8 cellular contexts compared by ENCODE assay signal in genomic region chr17:43779145-43780125, GRCh38. TPM values are rescaled to one million over a fixed set of nuclear protein-coding genes. Genes with fewer than 3 reads are reported as not detected.
A peak's percentile ranks its signal among the peaks of the same experiment; 100 is the strongest.
DNase-seq lines count a peak whose midpoint lies in the region; ATAC-seq and TF ChIP-seq lines count a peak whose summit lies in the region.

No MANE protein-coding gene starts in this region.

- H3K27me3 ChIP-seq in CD4-positive, alpha-beta T cell (ENCODE audit: control insufficient read depth, insufficient read depth, low read length), result peaks cover 23% of the 10 kb centered on the region
- H3K27me3 ChIP-seq in dorsolateral prefrontal cortex (no peaks in the 10 kb centered on the region), muscle layer of colon (ENCODE audit: control insufficient read depth in 1 of 2, insufficient read depth in 2 of 2, low read length in 2 of 2) (no peaks in the 10 kb centered on the region)

- no peaks in the 10 kb centered on the region for H3K36me3 Mint-ChIP-seq in CD4-positive, alpha-beta T cell (ENCODE audit: low read depth)

- H3K4me1 ChIP-seq in muscle layer of colon (ENCODE audit: insufficient read depth, low read length), result peaks cover 33% of the 10 kb centered on the region

- no peaks in the 10 kb centered on the region for H3K9me3 Mint-ChIP-seq in CD4-positive, alpha-beta T cell

- peaks cover 41% of the 10 kb centered on the region for H3K27me3 Mint-ChIP-seq in CD4-positive, alpha-beta T cell

- DNase-seq in CD4-positive, alpha-beta T cell, result peak in 1 of 10 experiments; percentile 7
- no peak for DNase-seq in HFF-Myc (ENCODE audit: extremely low read depth, low read depth)
- no peak for DNase-seq in RWPE1 (ENCODE audit: low spot score)
- peak in 4 of 10 donors; percentile 47 to 63 (median 52) for DNase-seq in dorsolateral prefrontal cortex
- no peak for DNase-seq in NCI-H2029 (lab: John Stamatoyannopoulos, UW)
- no peak for DNase-seq in AG08395 (ENCODE audit: low spot score)

- no peaks in the 10 kb centered on the region for H3K9me3 ChIP-seq in CD4-positive, alpha-beta T cell (ENCODE audit: control insufficient read depth, low read length)
- no peaks in the 10 kb centered on the region for H3K9me3 ChIP-seq in muscle layer of colon (ENCODE audit: low read length)

- no peak overlapping the region for H3K27ac ChIP-seq in CD4-positive, alpha-beta T cell (ENCODE audit: low read depth, low read length)
- H3K27ac ChIP-seq in RWPE1, result peak overlapping the region; percentile 86
- peak overlapping the region in 57 of 59 donors; percentile 21 to 100 (median 99) for H3K27ac ChIP-seq in dorsolateral prefrontal cortex
- peak overlapping the region; percentile 98 for H3K27ac ChIP-seq in muscle layer of colon (ENCODE audit: low read depth, low read length)

- ATAC-seq in CD4-positive, alpha-beta T cell (ENCODE audit: poor library complexity), result peak; percentile 53
- ATAC-seq in GM21786 (IDR thresholded peaks at IDR 0.05; ENCODE audit: unreplicated experiment), result no peak

- H3K4me3 ChIP-seq in HFF-Myc (replicated peaks; ENCODE audit: low read depth, low read length) (peak overlapping the region; percentile 79), dorsolateral prefrontal cortex (peak overlapping the region; percentile 79 to 100 (median 97)), muscle layer of colon (ENCODE audit: low read depth in 1 of 2, low read length in 2 of 2) (peak overlapping the region; percentile 56 to 70)

- H3K9ac ChIP-seq in muscle layer of colon (ENCODE audit: low read length), result peak overlapping the region; percentile 78

- H3K4me3 Mint-ChIP-seq in CD4-positive, alpha-beta T cell, result peak overlapping the region; percentile 87

- CTCF ChIA-PET in CD4-positive, alpha-beta T cell (lab: Charles Lee), result interaction anchor here (0.8 to 1.6 kb wide), 4 partner anchors 9 to 67 kb away, joined by 3 to 7 read pairs (median 4); partner anchors contain the start of gene CD300LG
- CTCF ChIA-PET in RWPE1 (lab: Yijun Ruan, JAX), result interaction anchor here (1.5 kb wide), 1 partner anchor 19 kb away, joined by 4 read pairs; no protein-coding TSS in a partner anchor

- peaks cover 13% of the 10 kb centered on the region for H3K36me3 ChIP-seq in muscle layer of colon (ENCODE audit: insufficient read depth, low read length)

- H3K27ac Mint-ChIP-seq in CD4-positive, alpha-beta T cell, result peak overlapping the region; percentile 36

- H3K4me1 Mint-ChIP-seq in CD4-positive, alpha-beta T cell (ENCODE audit: low read depth), result peaks cover 8% of the 10 kb centered on the region

- intact Hi-C loops in CD4-positive, alpha-beta T cell (cut with DNase I, micrococcal nuclease), result loop anchor here in 1 of 2 experiments (10.0 kb wide), 2 partner anchors 385 to 725 kb away; partner anchors contain the start of genes ARL4D and GPATCH8
- intact Hi-C loops in dorsolateral prefrontal cortex (cut with DNase I), result loop anchor here in 1 of 2 donors (5.0 kb wide), 2 partner anchors 68 to 128 kb away; partner anchors contain the start of genes CD300LG and MPP2

- POLR2A ChIA-PET in CD4-positive, alpha-beta T cell (lab: Charles Lee), result interaction anchor here (0.6 to 1.3 kb wide), 6 partner anchors 11 to 566 kb away, joined by 3 to 5 read pairs (median 3); partner anchors contain the start of genes CD300LG and GRN
- POLR2A ChIA-PET in RWPE1 (lab: Yijun Ruan, JAX; ENCODE audit: low non-redundant PET), result interaction anchor here (0.8 kb wide), 1 partner anchor 52 kb away, joined by 3 read pairs; no protein-coding TSS in a partner anchor

- no peak for TF ChIP-seq CTCF in CD4-positive, alpha-beta T cell (IDR thresholded peaks at IDR 0.05)
- TF ChIP-seq CTCF in HFF-Myc (IDR thresholded peaks at IDR 0.05; ENCODE audit: low read depth, low read length, missing control alignments), result no peak
- TF ChIP-seq CTCF in RWPE1 (conservative IDR thresholded peaks at IDR 0.05; ENCODE audit: low read depth), result no peak
- peak in 29 of 56 donors; percentile 4 to 53 (median 28) for TF ChIP-seq CTCF in dorsolateral prefrontal cortex (IDR thresholded peaks at IDR 0.05 in 54 of 56, conservative IDR thresholded peaks at IDR 0.05 in 2 of 56; ENCODE audit: low read depth in 1 of 56, partially characterized antibody in 56 of 56)

RNA-seq across cellular contexts. Expression of gene DUSP3, which starts 0.7 kb away (rescaled TPM):
- 10 to 100 TPM; 10.6 to 12.6 TPM for total RNA-seq in CD4-positive, alpha-beta T cell
- 100 to 1,000 TPM in 70 of 120 experiments, 10 to 100 TPM in 50; 65.6 to 156 (median 103) TPM for total RNA-seq in dorsolateral prefrontal cortex

RNA-seq across cellular contexts. Expression of gene CFAP97D1, which starts 0.8 kb away (rescaled TPM):
- total RNA-seq in CD4-positive, alpha-beta T cell, result not detected
- under 1 TPM in 56 of 120 experiments, not detected in 64; 0.07 to 0.89 (median 0.22) TPM for total RNA-seq in dorsolateral prefrontal cortex

RNA-seq across cellular contexts. Expression of gene SOST, which starts 20.8 kb away (rescaled TPM):
- not detected for total RNA-seq in CD4-positive, alpha-beta T cell
- total RNA-seq in dorsolateral prefrontal cortex, result 1 to 10 TPM in 1 of 120 experiments, under 1 TPM in 20, not detected in 99; 0.14 to 1.1 (median 0.29) TPM

RNA-seq across cellular contexts. Expression of gene MPP3, which starts 53.5 kb away (rescaled TPM):
- total RNA-seq in CD4-positive, alpha-beta T cell, result under 1 TPM in 1 of 2 experiments, not detected in 1; 0.14 TPM
- total RNA-seq in dorsolateral prefrontal cortex, result 10 to 100 TPM in 48 of 120 experiments, 1 to 10 TPM in 72; 4.8 to 18.7 (median 9.5) TPM

Comparison
In these comparisons a context has a peak if more than half of its experiments do, and no peak if none do; other contexts are left out.
1. CTCF ChIP-seq: peak in dorsolateral prefrontal cortex (29 of 56); none in CD4-positive, alpha-beta T cell (single experiment), HFF-Myc (single experiment) and RWPE1 (single experiment).
2. RNA of gene DUSP3, which starts 0.7 kb away (total RNA-seq): 65.6 to 156 TPM in dorsolateral prefrontal cortex; 10.6 to 12.6 TPM in CD4-positive, alpha-beta T cell; every median in the first group is over 4 times any median in the second.
3. Peak in every context shown above with its lines, with median percentiles within 50 percentile points of each other: H3K4me3 ChIP-seq.